Comparison of ENCODE assay signal across 14 cellular contexts in the genomic region with DNA sequence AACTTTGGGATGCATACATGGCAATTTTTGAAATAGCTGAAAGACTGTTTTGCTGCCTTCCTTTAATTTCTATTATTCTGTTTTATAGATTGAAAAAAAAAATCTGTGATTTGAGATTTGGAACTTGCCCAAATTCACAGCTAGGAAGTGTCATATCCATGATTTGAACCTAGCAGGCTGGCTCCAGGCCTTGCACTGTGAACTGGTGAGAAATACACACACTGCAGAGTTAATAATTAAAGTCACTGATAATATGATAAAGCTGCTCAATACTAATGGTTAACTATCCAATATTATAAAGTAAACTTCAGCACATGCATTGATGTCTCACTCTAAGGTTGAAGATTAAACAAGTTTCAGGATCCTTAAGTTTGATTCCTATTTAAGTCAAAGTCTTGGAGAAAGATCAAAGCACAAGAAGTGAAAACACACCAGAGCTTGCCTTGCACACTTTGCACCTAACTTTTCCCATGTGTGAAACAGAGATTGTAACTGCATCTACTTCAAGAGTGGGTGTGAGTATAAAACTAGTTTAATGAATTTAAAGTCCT.
DNase-seq lines count a peak whose midpoint lies in the region; ATAC-seq and TF ChIP-seq lines count a peak whose summit lies in the region.
"Had no signal": no experiment of that assay in that cellular context is flagged by ENCODE, and none has a peak within 500 bp of the region (broad histone marks: within the 10 kb centered on the region; RNA-seq: fewer than 3 reads in every experiment).

No MANE protein-coding gene starts in this region.

- no peak for TF ChIP-seq CTCF in stomach (IDR thresholded peaks at IDR 0.05)

- intact Hi-C loops in stomach (cut with DNase I; ENCODE audit: low total_unique reads), result no loop called here

- no peaks in the 10 kb centered on the region for H3K27me3 ChIP-seq in stomach
- H3K27me3 ChIP-seq: BLaER1 had no signal

- H3K9me3 ChIP-seq in stomach, result no peaks in the 10 kb centered on the region
- H3K9me3 ChIP-seq: BLaER1 had no signal

- peaks cover 0 to 20% (median 5%) of the 10 kb centered on the region in 4 donors for H3K4me1 ChIP-seq in stomach
- H3K4me1 ChIP-seq: BLaER1 had no signal

- TF ChIP-seq POLR2A in stomach (IDR thresholded peaks at IDR 0.05), result no peak

- peak; percentile 75 for DNase-seq in HT-29 (ENCODE audit: low spot score)
- DNase-seq in kidney tubule cell (ENCODE audit: low spot score), result peak; percentile 4
- peak; percentile 56 for DNase-seq in mucosa of gallbladder (ENCODE audit: low spot score)
- peak; percentile 43 for DNase-seq in stomach
- no peak for DNase-seq in NCI-H69 (lab: John Stamatoyannopoulos, UW)
- DNase-seq in HuH-7.5 (ENCODE audit: low spot score), result no peak
- DNase-seq: 8988T; AML-193; CD8-positive, alpha-beta memory T cell; DMS 273 treated with DMSO at 0.1 percent for 48 hours; GM23248 had no signal

- no peak for TF ChIP-seq EP300 in stomach (IDR thresholded peaks at IDR 0.05)

- ATAC-seq in GM18517 (IDR thresholded peaks at IDR 0.05; ENCODE audit: unreplicated experiment), result no peak
- ATAC-seq: HCT116 had no signal

- H3K36me3 ChIP-seq in stomach, result no peaks in the 10 kb centered on the region
- H3K36me3 ChIP-seq: BLaER1 had no signal

- no peak overlapping the region for H3K4me3 ChIP-seq in stomach
- H3K4me3 ChIP-seq: BLaER1, GM23248 had no signal

- peak overlapping the region in 1 of 5 donors; percentile 23 for H3K27ac ChIP-seq in stomach
- H3K27ac ChIP-seq: BLaER1, GM23248 had no signal

Comparison
In these comparisons a context has a peak if more than half of its experiments do, and no peak if none do; other contexts are left out.
1. DNase-seq: peak in HT-29 (single experiment), kidney tubule cell (single experiment), mucosa of gallbladder (single experiment) and stomach (single experiment); none in NCI-H69 (single experiment) and HuH-7.5 (single experiment).